ENCODE assay signal across 23 cellular contexts in the genomic region with DNA sequence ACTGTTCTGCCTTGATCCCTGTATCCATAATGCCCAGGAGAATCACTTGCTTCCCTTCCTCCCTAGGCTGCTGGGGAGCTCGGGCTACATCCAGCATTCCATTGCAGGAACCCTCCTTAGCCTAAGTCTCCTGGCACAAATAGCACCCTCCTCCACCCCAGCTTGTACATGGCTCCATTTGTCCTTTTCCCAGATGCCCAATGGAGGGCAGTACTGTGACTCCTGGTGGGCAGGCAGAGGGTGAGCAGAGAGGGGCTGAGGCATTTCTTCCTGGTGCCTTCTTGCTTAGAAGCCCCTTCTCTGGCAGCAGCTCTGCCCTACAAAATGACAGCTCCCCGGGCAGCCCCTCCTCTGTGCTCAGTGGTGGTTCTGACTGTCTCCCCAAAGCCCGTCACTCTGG.
"Had no signal": no experiment of that assay in that cellular context is flagged by ENCODE, and none has a peak within 500 bp of the region (broad histone marks: within the 10 kb centered on the region; RNA-seq: fewer than 3 reads in every experiment).

No MANE protein-coding gene starts in this region.

- H3K4me2 ChIP-seq: SK-N-SH had no signal

- H3K27me3 Mint-ChIP-seq: activated naive CD8-positive, alpha-beta T cell treated with anti-CD3 and anti-CD28 coated beads, Interleukin-2, amount 10 ng/mL, durations not matched to agents 7 days and 5 days had no signal

- H3K9me2 ChIP-seq: SK-N-SH had no signal

- H3K4me3 Mint-ChIP-seq: activated CD8-positive, alpha-beta T cell treated with anti-CD3 and anti-CD28 coated beads, Interleukin-2, amount 10 ng/mL, durations not matched to agents 7 days and 5 days; activated naive CD8-positive, alpha-beta T cell treated with anti-CD3 and anti-CD28 coated beads, Interleukin-2, amount 10 ng/mL, durations not matched to agents 7 days and 5 days had no signal

- H3K4me1 ChIP-seq: adrenal gland had no signal

- H3K9ac ChIP-seq: SK-N-SH had no signal

- ATAC-seq: activated CD8-positive, alpha-beta T cell treated with anti-CD3 and anti-CD28 coated beads, Interleukin-2, amount 10 ng/mL, durations not matched to agents 7 days and 5 days; K562; Panc1 had no signal

- H3K27me3 ChIP-seq: adrenal gland, SJCRH30 had no signal

- H3K27ac Mint-ChIP-seq: activated CD8-positive, alpha-beta T cell treated with anti-CD3 and anti-CD28 coated beads, Interleukin-2, amount 10 ng/mL, durations not matched to agents 7 days and 5 days; activated naive CD8-positive, alpha-beta T cell treated with anti-CD3 and anti-CD28 coated beads, Interleukin-2, amount 10 ng/mL, durations not matched to agents 7 days and 5 days had no signal

- H3K9me3 ChIP-seq: adrenal gland, SJCRH30, SK-N-SH had no signal

- H3K9me3 Mint-ChIP-seq: activated naive CD8-positive, alpha-beta T cell treated with anti-CD3 and anti-CD28 coated beads, Interleukin-2, amount 10 ng/mL, durations not matched to agents 7 days and 5 days had no signal

- H3K4me3 ChIP-seq: adrenal gland, K562, SJCRH30 had no signal

- H3K27ac ChIP-seq: adrenal gland, SJCRH30, VCaP had no signal

- H3K4me1 Mint-ChIP-seq: activated naive CD8-positive, alpha-beta T cell treated with anti-CD3 and anti-CD28 coated beads, Interleukin-2, amount 10 ng/mL, durations not matched to agents 7 days and 5 days had no signal

- DNase-seq: activated CD4-positive, alpha-beta T cell treated with anti-CD3 and anti-CD28 coated beads for 4 hours; activated CD4-positive, alpha-beta T cell treated with anti-CD3 and anti-CD28 coated beads, Interleukin-2, amount 50 U/mL, for 4 hours; activated CD8-positive, alpha-beta memory T cell treated with anti-CD3 and anti-CD28 coated beads, Interleukin-2, amount 50 U/mL, for 48 hours; activated CD8-positive, alpha-beta T cell treated with anti-CD3 and anti-CD28 coated beads, Interleukin-2, amount 10 ng/mL, durations not matched to agents 7 days and 5 days; activated naive CD4-positive, alpha-beta T cell treated with anti-CD3 and anti-CD28 coated beads, Interleukin-2, amount 50 U/mL, for 16 hours; activated naive CD8-positive, alpha-beta T cell treated with anti-CD3 and anti-CD28 coated beads, Interleukin-2, amount 10 ng/mL, durations not matched to agents 7 days and 5 days; activated T-cell treated with anti-CD3 and anti-CD28 coated beads, Interleukin-2, amount 50 U/mL, for 1 hour; adrenal gland; anterior cingulate cortex; Karpas-422; NCI-H2081; NCI-H226; NCI-H774; NK-92 treated with Interleukin-12 subunit alpha and Interleukin-12 subunit beta, amount 100 ng/mL, for 24 hours; OCI-M1; Right ventricle myocardium superior; RPMI8226; SK-N-SH; T-helper 1 cell had no signal

- H3K36me3 ChIP-seq: adrenal gland, SJCRH30 had no signal
